16 cellular contexts compared by ENCODE assay signal in the genomic region with DNA sequence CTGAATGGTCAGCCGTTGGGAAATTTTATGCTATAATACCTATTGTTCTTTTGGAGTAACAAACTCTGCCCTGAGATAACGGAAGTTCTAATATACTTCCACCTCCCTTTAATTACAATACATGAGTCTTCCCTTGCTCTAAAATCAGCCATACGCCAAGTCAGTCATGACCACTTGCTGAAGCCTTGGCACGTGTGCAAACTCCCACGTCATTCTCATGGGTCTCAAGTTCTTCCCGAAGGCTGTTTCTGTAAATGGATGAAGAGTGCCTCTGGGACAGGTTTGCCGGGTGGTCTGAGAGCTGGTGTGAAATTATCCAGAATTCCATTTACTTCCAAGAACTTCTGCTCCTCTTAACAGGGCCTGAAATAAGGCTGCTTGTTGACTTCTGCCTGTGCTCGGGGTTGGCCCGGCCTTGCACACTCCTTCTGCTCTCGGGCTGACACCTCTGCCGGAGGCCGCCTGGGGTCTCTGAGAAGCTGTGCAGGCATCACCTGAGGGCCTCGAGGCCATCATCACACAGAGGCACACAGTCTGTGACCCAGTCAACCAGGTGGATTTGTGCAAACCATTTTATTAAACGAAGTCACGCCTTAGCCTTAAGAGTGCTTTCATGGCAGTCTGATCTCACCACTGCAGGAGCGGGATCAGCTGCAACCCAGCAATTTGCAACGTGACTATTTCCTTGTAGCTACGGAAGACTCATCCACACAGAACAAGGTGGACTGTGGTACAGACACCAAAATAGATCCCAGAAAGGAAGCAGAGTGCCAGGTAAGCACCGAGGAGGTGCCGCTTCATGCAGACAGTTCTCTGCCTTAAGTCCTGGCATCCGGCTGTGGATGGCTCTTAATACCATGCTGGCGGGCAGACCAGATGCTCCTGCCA.
"Had no signal": no experiment of that assay in that cellular context is flagged by ENCODE, and none has a peak within 500 bp of the region (broad histone marks: within the 10 kb centered on the region; RNA-seq: fewer than 3 reads in every experiment).

No MANE protein-coding gene starts in this region.

- H3K27me3 ChIP-seq: adrenal gland, sigmoid colon, tibial artery had no signal

- H3K27ac ChIP-seq: adrenal gland, left ventricle myocardium inferior, sigmoid colon, tibial artery, WERI-Rb-1 had no signal

- H3K9me3 ChIP-seq: adrenal gland, left ventricle myocardium inferior, sigmoid colon, tibial artery had no signal

- H3K4me3 ChIP-seq: adrenal gland, left ventricle myocardium inferior, sigmoid colon, tibial artery had no signal

- DNase-seq: activated CD4-positive, alpha-beta T cell treated with anti-CD3 and anti-CD28 coated beads, Interleukin-2, amount 50 U/mL, for 4 hours; activated gamma-delta T cell treated with Interleukin-2 at 50 U/mL for 16 hours; effector CD8-positive, alpha-beta T cell; foreskin melanocyte; kidney; left ventricle myocardium inferior; sigmoid colon; stimulated activated CD4-positive, alpha-beta T cell treated with anti-CD3 and anti-CD28 coated beads, Interleukin-12 subunit alpha, Interleukin-12 subunit beta, amount 100 ng/mL, for 4 hours; stimulated activated CD4-positive, alpha-beta T cell treated with anti-CD3 and anti-CD28 coated beads, Interleukin-1b, Interleukin-23, amount 100 ng/mL, for 48 hours; stimulated activated CD8-positive, alpha-beta memory T cell treated with anti-CD3 and anti-CD28 coated beads, Interleukin-4, amount 100 ng/mL, for 48 hours; stimulated activated naive CD4-positive, alpha-beta T cell; T-helper 17 cell; WERI-Rb-1 had no signal

- H3K4me1 ChIP-seq: sigmoid colon had no signal

- H3K36me3 ChIP-seq: adrenal gland, left ventricle myocardium inferior, sigmoid colon, tibial artery, WERI-Rb-1 had no signal

- ATAC-seq: activated naive CD4-positive, alpha-beta T cell treated with anti-CD3 and anti-CD28 coated beads, Interleukin-2, amount 50 U/mL, for 72 hours; T-helper 17 cell had no signal
